Comparison of ENCODE assay signal across 12 cellular contexts in the genomic region with DNA sequence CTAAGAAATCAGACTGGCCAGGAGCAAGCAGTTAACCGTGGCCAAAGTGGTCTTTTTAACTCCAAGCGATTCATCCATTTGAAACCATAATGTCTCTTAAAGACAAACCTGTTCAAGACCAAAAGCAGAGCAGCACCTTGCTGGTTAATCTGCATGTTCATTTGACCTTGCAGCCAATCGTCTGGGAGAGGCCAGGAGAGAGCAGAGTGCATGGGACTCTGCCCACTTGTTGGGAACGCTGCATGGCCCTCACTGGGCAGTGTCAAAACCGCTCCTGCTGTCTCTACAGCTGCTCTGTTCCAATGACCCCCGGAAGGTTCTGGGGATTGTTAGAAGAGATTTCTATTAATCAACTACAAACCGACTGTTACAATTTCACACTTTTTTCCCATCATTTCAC.
DNase-seq lines count a peak whose midpoint lies in the region; ATAC-seq and TF ChIP-seq lines count a peak whose summit lies in the region.
"Had no signal": no experiment of that assay in that cellular context is flagged by ENCODE, and none has a peak within 500 bp of the region (broad histone marks: within the 10 kb centered on the region; RNA-seq: fewer than 3 reads in every experiment).

No MANE protein-coding gene starts in this region.

- no peaks in the 10 kb centered on the region for H3K9me3 Mint-ChIP-seq in effector memory CD8-positive, alpha-beta T cell

- intact Hi-C loops in heart right ventricle (cut with DNase I) (loop anchor here (2.0 to 10.0 kb wide), 7 partner anchors 80 to 330 kb away; no protein-coding TSS in a partner anchor), left ventricle myocardium superior (cut with micrococcal nuclease) (no loop called here), vagina (cut with DNase I) (no loop called here)

- H3K27ac Mint-ChIP-seq in effector memory CD8-positive, alpha-beta T cell, result peak overlapping the region; percentile 81 to 86

- H3K36me3 ChIP-seq in heart right ventricle (no peaks in the 10 kb centered on the region), vagina (no peaks in the 10 kb centered on the region), MG63 (no peaks in the 10 kb centered on the region)
- H3K36me3 ChIP-seq: sigmoid colon had no signal

- H3K4me1 ChIP-seq in heart right ventricle, result peaks cover 0 to 21% (median 5%) of the 10 kb centered on the region in 9 donors
- peaks cover 9% of the 10 kb centered on the region for H3K4me1 ChIP-seq in vagina

- peak in 2 of 8 donors; percentile 28 to 57 for ATAC-seq in heart right ventricle
- ATAC-seq in left ventricle myocardium superior, result no peak
- no peak for ATAC-seq in effector memory CD8-positive, alpha-beta T cell (replicated peaks)

- no peak for TF ChIP-seq POLR2A in vagina (IDR thresholded peaks at IDR 0.05)

- H3K4me3 ChIP-seq in heart right ventricle (peak overlapping the region in 7 of 10 donors; percentile 34 to 59 (median 54)), vagina (peak overlapping the region; percentile 40 to 46), MG63 (no peak overlapping the region)

- H3K9me3 ChIP-seq in heart right ventricle (no peaks in the 10 kb centered on the region), vagina (no peaks in the 10 kb centered on the region), MG63 (no peaks in the 10 kb centered on the region)
- H3K9me3 ChIP-seq: sigmoid colon had no signal

- TF ChIP-seq CTCF in heart right ventricle (IDR thresholded peaks at IDR 0.05) (no peak), vagina (IDR thresholded peaks at IDR 0.05) (no peak)

- no peak for DNase-seq in heart right ventricle
- no peak for DNase-seq in left ventricle myocardium superior
- DNase-seq in effector memory CD8-positive, alpha-beta T cell, result no peak
- peak; percentile 9 for DNase-seq in myocyte (ENCODE audit: low read depth)
- no peak for DNase-seq in vagina (ENCODE audit: extremely low spot score in 2 of 2)
- no peak for DNase-seq in NCI-H1105 treated with DMSO at 0.1 percent for 48 hours (lab: John Stamatoyannopoulos, UW)
- DNase-seq in MG63, result no peak
- no peak for DNase-seq in NCI-H1436 treated with DMSO at 0.1 percent for 48 hours (lab: John Stamatoyannopoulos, UW)
- DNase-seq: NCI-H2029; SHP77; sigmoid colon; stimulated activated naive CD4-positive, alpha-beta T cell treated with Interleukin-2 at 50 U/mL for 16 hours had no signal

- peaks cover 0 to 39% (median 18%) of the 10 kb centered on the region in 7 donors for H3K27me3 ChIP-seq in heart right ventricle
- no peaks in the 10 kb centered on the region for H3K27me3 ChIP-seq in vagina
- H3K27me3 ChIP-seq in MG63, result no peaks in the 10 kb centered on the region

- H3K27ac ChIP-seq in heart right ventricle, result peak overlapping the region in 4 of 10 donors; percentile 12 to 66 (median 64)
- no peak overlapping the region for H3K27ac ChIP-seq in vagina

- no peaks in the 10 kb centered on the region for H3K36me3 Mint-ChIP-seq in effector memory CD8-positive, alpha-beta T cell (ENCODE audit: insufficient read depth)

- H3K4me3 Mint-ChIP-seq in effector memory CD8-positive, alpha-beta T cell, result peak overlapping the region; percentile 78 to 84

- H3K4me1 Mint-ChIP-seq in effector memory CD8-positive, alpha-beta T cell (ENCODE audit: low read depth in 2 of 2), result peaks cover 6 to 18% of the 10 kb centered on the region in 2 donors

- no peaks in the 10 kb centered on the region for H3K27me3 Mint-ChIP-seq in effector memory CD8-positive, alpha-beta T cell

- 48 to 58% methylated on average over 7 of the region's 7 CpGs for WGBS in heart right ventricle, 2 donors

Comparison
In these comparisons a context has a peak if more than half of its experiments do, and no peak if none do; other contexts are left out.
1. intact Hi-C loops: an anchor here in heart right ventricle (2.0 to 10.0 kb wide); none called in left ventricle myocardium superior and vagina.